In the genomic region with DNA sequence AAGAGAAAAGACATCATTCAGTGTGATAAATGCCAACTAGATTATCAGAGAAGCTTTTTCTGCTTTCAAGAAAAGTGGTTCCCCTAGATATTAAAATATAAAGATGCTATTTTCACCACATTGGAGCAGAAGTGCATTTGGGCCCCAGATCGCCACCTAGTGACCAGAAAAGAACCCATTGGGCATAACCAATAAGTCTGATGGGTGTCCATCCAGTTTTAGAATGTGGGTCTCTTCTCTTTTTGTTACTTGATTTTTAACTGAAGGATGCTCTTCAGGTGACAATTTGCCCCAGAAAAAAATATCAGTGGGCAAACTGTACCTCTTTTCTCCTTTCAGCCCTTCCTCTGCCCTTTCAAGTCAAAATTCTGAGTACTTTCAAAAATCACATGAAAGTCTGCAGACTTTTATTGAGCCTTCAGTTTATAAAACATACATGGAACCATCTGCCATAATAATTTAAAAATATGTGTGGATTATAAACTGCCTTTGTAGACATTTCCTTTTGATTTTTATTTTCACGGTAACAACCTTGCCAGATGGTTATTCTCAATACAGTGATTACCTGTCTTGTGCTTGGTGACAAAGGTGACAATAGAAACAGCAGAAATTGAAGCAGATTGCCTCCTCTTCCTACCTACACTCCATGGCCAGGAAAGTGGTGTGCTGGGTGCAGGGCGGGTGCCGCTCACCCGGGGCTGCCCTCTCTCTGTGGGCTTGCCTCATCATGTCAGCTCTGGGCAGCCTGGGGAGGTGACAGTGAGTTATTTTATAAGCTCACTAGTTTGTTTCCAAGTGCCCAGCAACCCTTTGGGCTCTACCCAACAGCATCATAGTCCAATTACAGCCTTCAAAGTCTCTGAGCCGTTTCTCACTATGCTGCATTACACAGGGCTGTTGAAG, we compare ENCODE assay signal across 8 cellular contexts.
DNase-seq lines count a peak whose midpoint lies in the region; ATAC-seq, FAIRE-seq and TF ChIP-seq lines count a peak whose summit lies in the region.

No MANE protein-coding gene starts in this region.

- H3K9ac ChIP-seq in MM.1S (ENCODE audit: low read length): no peak overlapping the region
- H3K9ac ChIP-seq in endothelial cell of umbilical vein (replicated peaks; ENCODE audit: extremely low read depth, insufficient read depth, low read length): no peak overlapping the region

- H4K20me1 ChIP-seq in MM.1S (ENCODE audit: insufficient read depth, low read length) (no peaks in the 10 kb centered on the region), endothelial cell of umbilical vein (replicated peaks; ENCODE audit: control insufficient read depth, extremely low read depth, insufficient read depth, low read length) (no peaks in the 10 kb centered on the region)

- H2AFZ ChIP-seq in MM.1S (ENCODE audit: low read length): no peak overlapping the region
- no peak overlapping the region for H2AFZ ChIP-seq in endothelial cell of umbilical vein (ENCODE audit: low read depth, low read length)

- CTCF ChIA-PET in endothelial cell of umbilical vein (lab: Charles Lee): interaction anchor here (2.7 kb wide), 1 partner anchor 99 kb away, joined by 17 read pairs; no protein-coding TSS in a partner anchor

- H3K4me2 ChIP-seq in MM.1S (ENCODE audit: low read depth, low read length) (no peak overlapping the region), endothelial cell of umbilical vein (ENCODE audit: insufficient read depth, low read length) (no peak overlapping the region)

- no peaks in the 10 kb centered on the region for H3K36me3 Mint-ChIP-seq in stimulated activated effector memory CD8-positive, alpha-beta T cell treated with anti-CD3 and anti-CD28 coated beads, Interleukin-12 subunit alpha, Interleukin-12 subunit beta, amount 100 ng/mL, for 72 hours

- H3K4me3 ChIP-seq in heart left ventricle: no peak overlapping the region
- no peak overlapping the region for H3K4me3 ChIP-seq in MM.1S (ENCODE audit: low read length)
- H3K4me3 ChIP-seq in endothelial cell of umbilical vein (replicated peaks in 1 of 3; ENCODE audit: insufficient read depth in 1 of 3, low read depth in 1 of 3, low read length in 3 of 3): no peak overlapping the region
- no peak overlapping the region for H3K4me3 ChIP-seq in vagina

- H3K4me3 Mint-ChIP-seq in stimulated activated effector memory CD8-positive, alpha-beta T cell treated with anti-CD3 and anti-CD28 coated beads, Interleukin-12 subunit alpha, Interleukin-12 subunit beta, amount 100 ng/mL, for 72 hours: no peak overlapping the region

- ATAC-seq in heart left ventricle (no peak), left cardiac atrium (no peak)
- no peak for ATAC-seq in stimulated activated effector memory CD8-positive, alpha-beta T cell treated with anti-CD3 and anti-CD28 coated beads, Interleukin-12 subunit alpha, Interleukin-12 subunit beta, amount 100 ng/mL, for 72 hours

- DNase-seq in heart left ventricle (no peak), left cardiac atrium (no peak), MM.1S (peak; percentile 8), endothelial cell of umbilical vein (ENCODE audit: low read depth, low spot score) (no peak), smooth muscle cell of the brain vasculature (ENCODE audit: low read depth, low spot score) (peak; percentile 13), vagina (ENCODE audit: extremely low spot score in 2 of 2) (no peak), dedifferentiated amniotic fluid mesenchymal stem cell (ENCODE audit: extremely low spot score) (no peak)
- DNase-seq in stimulated activated effector memory CD8-positive, alpha-beta T cell treated with anti-CD3 and anti-CD28 coated beads, Interleukin-12 subunit alpha, Interleukin-12 subunit beta, amount 100 ng/mL, for 72 hours (ENCODE audit: low spot score in 2 of 2): no peak

- dilution Hi-C loops in endothelial cell of umbilical vein (cut with MboI; ENCODE audit: extremely low pct_ligation_motif_present, low sequenced_read_pairs): no loop called here

- H3K79me2 ChIP-seq in MM.1S (ENCODE audit: low read length) (no peaks in the 10 kb centered on the region), endothelial cell of umbilical vein (ENCODE audit: control insufficient read depth, insufficient read depth, low read length) (no peaks in the 10 kb centered on the region)

- POLR2A ChIA-PET in endothelial cell of umbilical vein (lab: Charles Lee): no interaction called here

- 65 to 81% (median 74%) methylated on average over 6 of the region's 6 CpGs for WGBS in heart left ventricle, 4 donors

- BruUV-seq in endothelial cell of umbilical vein (replicated peaks; lab: Mats Ljungman, UMichigan): no TSS peak

- H3K36me3 ChIP-seq in heart left ventricle: no peaks in the 10 kb centered on the region
- no peaks in the 10 kb centered on the region for H3K36me3 ChIP-seq in MM.1S (replicated peaks; ENCODE audit: insufficient read depth, low read length)
- no peaks in the 10 kb centered on the region for H3K36me3 ChIP-seq in endothelial cell of umbilical vein (ENCODE audit: control insufficient read depth in 2 of 2, extremely low read depth in 1 of 2, insufficient read depth in 2 of 2, low read length in 2 of 2)
- no peaks in the 10 kb centered on the region for H3K36me3 ChIP-seq in vagina

- no peak overlapping the region for H3K27ac ChIP-seq in heart left ventricle
- H3K27ac ChIP-seq in MM.1S (ENCODE audit: low read length): no peak overlapping the region
- H3K27ac ChIP-seq in endothelial cell of umbilical vein (ENCODE audit: insufficient read depth, low read depth, low read length): no peak overlapping the region
- no peak overlapping the region for H3K27ac ChIP-seq in vagina

- H3K27me3 ChIP-seq in heart left ventricle (no peaks in the 10 kb centered on the region), MM.1S (replicated peaks; ENCODE audit: insufficient read depth, low read length) (no peaks in the 10 kb centered on the region), endothelial cell of umbilical vein (ENCODE audit: control insufficient read depth in 2 of 2, insufficient read depth in 2 of 2, low read length in 2 of 2) (no peaks in the 10 kb centered on the region), vagina (no peaks in the 10 kb centered on the region)

- intact Hi-C loops in heart left ventricle (cut with DNase I): loop anchor here in 5 of 10 donors (5.0 kb wide), 2 partner anchors 96 to 101 kb away; no protein-coding TSS in a partner anchor
- intact Hi-C loops in left cardiac atrium (cut with DNase I): loop anchor here in 1 of 2 donors (5.0 kb wide), 1 partner anchor 101 kb away; no protein-coding TSS in a partner anchor
- intact Hi-C loops in endothelial cell of umbilical vein (cut with micrococcal nuclease): loop anchor here (1.0 kb wide), 1 partner anchor 100 kb away; no protein-coding TSS in a partner anchor
- intact Hi-C loops in vagina (cut with DNase I): no loop called here

- TF ChIP-seq POLR2A in heart left ventricle (IDR thresholded peaks at IDR 0.05): no peak
- TF ChIP-seq POLR2A in endothelial cell of umbilical vein (IDR thresholded peaks at IDR 0.05; ENCODE audit: low read depth, low read length): no peak
- TF ChIP-seq POLR2A in vagina (IDR thresholded peaks at IDR 0.05): no peak

- no peaks in the 10 kb centered on the region for H3K4me1 Mint-ChIP-seq in stimulated activated effector memory CD8-positive, alpha-beta T cell treated with anti-CD3 and anti-CD28 coated beads, Interleukin-12 subunit alpha, Interleukin-12 subunit beta, amount 100 ng/mL, for 72 hours

- no peaks in the 10 kb centered on the region for H3F3A ChIP-seq in MM.1S (ENCODE audit: insufficient read depth, low read length)

- no peaks in the 10 kb centered on the region for H3K9me1 ChIP-seq in endothelial cell of umbilical vein (replicated peaks; ENCODE audit: control insufficient read depth, extremely low read depth, insufficient read depth, low read length)

- peaks cover 0 to 9% (median 0%) of the 10 kb centered on the region in 12 donors for H3K9me3 ChIP-seq in heart left ventricle
- no peaks in the 10 kb centered on the region for H3K9me3 ChIP-seq in MM.1S (replicated peaks; ENCODE audit: insufficient read depth, low read length)
- peaks cover 2% of the 10 kb centered on the region for H3K9me3 ChIP-seq in endothelial cell of umbilical vein (replicated peaks; ENCODE audit: control insufficient read depth, insufficient read depth, low read length)
- H3K9me3 ChIP-seq in vagina: no peaks in the 10 kb centered on the region

- H3K9me2 ChIP-seq in MM.1S (replicated peaks; ENCODE audit: insufficient read depth, low read length): no peaks in the 10 kb centered on the region

- no peaks in the 10 kb centered on the region for H3K4me1 ChIP-seq in heart left ventricle
- H3K4me1 ChIP-seq in MM.1S (ENCODE audit: low read length): no peaks in the 10 kb centered on the region
- no peaks in the 10 kb centered on the region for H3K4me1 ChIP-seq in endothelial cell of umbilical vein (ENCODE audit: control insufficient read depth, extremely low read depth, insufficient read depth, low read length)
- no peaks in the 10 kb centered on the region for H3K4me1 ChIP-seq in vagina

- TF ChIP-seq CTCF in heart left ventricle (IDR thresholded peaks at IDR 0.05): peak in 11 of 12 donors; percentile 32 to 66 (median 53)
- peak; percentile 41 for TF ChIP-seq CTCF in MM.1S (IDR thresholded peaks at IDR 0.05; ENCODE audit: low read length)
- TF ChIP-seq CTCF in endothelial cell of umbilical vein (IDR thresholded peaks at IDR 0.05; ENCODE audit: extremely low read depth in 1 of 2, insufficient read depth in 1 of 2, low read depth in 1 of 2, low read length in 2 of 2): peak; percentile 22 to 49
- no peak for TF ChIP-seq CTCF in vagina (IDR thresholded peaks at IDR 0.05)

- H3K9me3 Mint-ChIP-seq in stimulated activated effector memory CD8-positive, alpha-beta T cell treated with anti-CD3 and anti-CD28 coated beads, Interleukin-12 subunit alpha, Interleukin-12 subunit beta, amount 100 ng/mL, for 72 hours: peaks cover 3% of the 10 kb centered on the region

- no peak for FAIRE-seq in endothelial cell of umbilical vein (lab: Jason Lieb, UNC)

- no peak overlapping the region for H3K27ac Mint-ChIP-seq in stimulated activated effector memory CD8-positive, alpha-beta T cell treated with anti-CD3 and anti-CD28 coated beads, Interleukin-12 subunit alpha, Interleukin-12 subunit beta, amount 100 ng/mL, for 72 hours

TF ChIP-seq in endothelial cell of umbilical vein, 7 proteins besides CTCF, POLR2A, EP300 and RAD21 (continues in another document):
- TF ChIP-seq EZH2 (IDR thresholded peaks at IDR 0.05; ENCODE audit: borderline replicate concordance, low read depth, low read length, severe bottlenecking) (no peak), GATA2 (IDR thresholded peaks at IDR 0.05; ENCODE audit: insufficient read depth, insufficient read length, low read depth, low read length) (no peak), FOS (IDR thresholded peaks at IDR 0.05; ENCODE audit: borderline replicate concordance, insufficient read depth, low read length) (no peak), POLR2AphosphoS5 (IDR thresholded peaks at IDR 0.05; ENCODE audit: insufficient read depth, low read depth, low read length) (no peak), MYC (IDR thresholded peaks at IDR 0.05; ENCODE audit: low read depth, low read length) (no peak)
- TF ChIP-seq, protein P1, sequence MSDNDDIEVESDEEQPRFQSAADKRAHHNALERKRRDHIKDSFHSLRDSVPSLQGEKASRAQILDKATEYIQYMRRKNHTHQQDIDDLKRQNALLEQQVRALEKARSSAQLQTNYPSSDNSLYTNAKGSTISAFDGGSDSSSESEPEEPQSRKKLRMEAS (IDR thresholded peaks at IDR 0.05; ENCODE audit: insufficient read depth, insufficient read length): no peak

Comparison
In these comparisons a context has a peak if more than half of its experiments do, and no peak if none do; other contexts are left out.
1. DNase-seq: peak in MM.1S (single experiment) and smooth muscle cell of the brain vasculature (single experiment); none in heart left ventricle (0 of 5), left cardiac atrium (single experiment), endothelial cell of umbilical vein (single experiment), stimulated activated effector memory CD8-positive, alpha-beta T cell treated with anti-CD3 and anti-CD28 coated beads, Interleukin-12 subunit alpha, Interleukin-12 subunit beta, amount 100 ng/mL, for 72 hours (0 of 2), vagina (0 of 2) and dedifferentiated amniotic fluid mesenchymal stem cell (single experiment).
2. CTCF ChIP-seq: peak in heart left ventricle (11 of 12), MM.1S (single experiment) and endothelial cell of umbilical vein (2 of 2); none in vagina (0 of 3).